24 cellular contexts compared by ENCODE assay signal in genomic region chr1:32768110-32768857, GRCh38. TPM values are rescaled to one million over a fixed set of nuclear protein-coding genes. Genes with fewer than 3 reads are reported as not detected.
DNase-seq lines count a peak whose midpoint lies in the region; ATAC-seq, FAIRE-seq and TF ChIP-seq lines count a peak whose summit lies in the region.
"Had no signal": no experiment of that assay in that cellular context is flagged by ENCODE, and none has a peak within 500 bp of the region (broad histone marks: within the 10 kb centered on the region; RNA-seq: fewer than 3 reads in every experiment).

No MANE protein-coding gene starts in this region.

- H2AFZ ChIP-seq in PC-9 (no peak overlapping the region), parathyroid adenoma (no peak overlapping the region)

- H3K27me3 Mint-ChIP-seq in CD8-positive, alpha-beta T cell (ENCODE audit: low read depth): no peaks in the 10 kb centered on the region
- H3K27me3 Mint-ChIP-seq: activated CD4-positive, alpha-beta T cell treated with anti-CD3 and anti-CD28 coated beads, Interleukin-2, amount 10 ng/mL, durations not matched to agents 24 days and 14 days; activated naive CD4-positive, alpha-beta T cell treated with anti-CD3 and anti-CD28 coated beads, Interleukin-2, amount 50 U/mL, for 24 hours had no signal

- no peak overlapping the region for H3K27ac Mint-ChIP-seq in CD8-positive, alpha-beta T cell
- H3K27ac Mint-ChIP-seq: activated CD4-positive, alpha-beta T cell treated with anti-CD3 and anti-CD28 coated beads, Interleukin-2, amount 10 ng/mL, durations not matched to agents 24 days and 14 days; activated naive CD4-positive, alpha-beta T cell treated with anti-CD3 and anti-CD28 coated beads, Interleukin-2, amount 50 U/mL, for 24 hours; activated T-helper 1 cell treated with anti-CD3 and anti-CD28 coated beads, Interleukin-12 subunit alpha, Interleukin-12 subunit beta, Interleukin-2, Interleukin-4 antibody, amounts not matched to agents 30 ng/mL and 10 ng/mL and 1 ng/mL, durations not matched to agents 14 hours and 24 hours and 36 hours; T-helper 1 cell treated with Interleukin-12 subunit alpha and Interleukin-12 subunit beta and Interleukin-4 antibody, amounts not matched to agents 30 μg/mL and 1 μg/mL, for 36 hours had no signal

- no peak overlapping the region for H3K9ac ChIP-seq in parathyroid adenoma

- H3K36me3 ChIP-seq in PC-9 (ENCODE audit: low read depth) (peaks cover 21% of the 10 kb centered on the region; the same call in 1 of the 2 replicates), parathyroid adenoma (ENCODE audit: control insufficient read depth, insufficient read depth, low read length) (no peaks in the 10 kb centered on the region)
- H3K36me3 ChIP-seq in CD8-positive, alpha-beta T cell (ENCODE audit: insufficient read depth, low read length): no peaks in the 10 kb centered on the region

- H3K9me2 ChIP-seq in PC-9 (ENCODE audit: insufficient read depth): no peaks in the 10 kb centered on the region

- CTCF ChIA-PET in PC-9 (lab: Charles Lee): interaction anchor here (0.7 to 1.6 kb wide), 2 partner anchors 56 to 287 kb away, joined by 3 to 9 read pairs; no protein-coding TSS in a partner anchor
- CTCF ChIA-PET in CD8-positive, alpha-beta T cell (lab: Charles Lee): interaction anchor here (0.7 to 1.9 kb wide), 2 partner anchors 56 to 104 kb away, joined by 3 to 10 read pairs; no protein-coding TSS in a partner anchor

- H3K36me3 Mint-ChIP-seq in CD8-positive, alpha-beta T cell: peaks cover 2% of the 10 kb centered on the region

- no peak overlapping the region for H3K4me3 Mint-ChIP-seq in CD8-positive, alpha-beta T cell
- H3K4me3 Mint-ChIP-seq: activated CD4-positive, alpha-beta T cell treated with anti-CD3 and anti-CD28 coated beads, Interleukin-2, amount 10 ng/mL, durations not matched to agents 24 days and 14 days; activated naive CD4-positive, alpha-beta T cell treated with anti-CD3 and anti-CD28 coated beads, Interleukin-2, amount 50 U/mL, for 24 hours; activated T-helper 1 cell treated with anti-CD3 and anti-CD28 coated beads, Interleukin-12 subunit alpha, Interleukin-12 subunit beta, Interleukin-2, Interleukin-4 antibody, amounts not matched to agents 30 ng/mL and 10 ng/mL and 1 ng/mL, durations not matched to agents 14 hours and 24 hours and 36 hours; T-helper 1 cell treated with Interleukin-12 subunit alpha and Interleukin-12 subunit beta and Interleukin-4 antibody, amounts not matched to agents 30 μg/mL and 1 μg/mL, for 36 hours had no signal

- peaks cover 70% of the 10 kb centered on the region for H3F3A ChIP-seq in PC-9 (ENCODE audit: insufficient read depth, low read depth)

- TF ChIP-seq CTCF in C4-2B (conservative IDR thresholded peaks at IDR 0.05) (no peak), PC-9 (conservative IDR thresholded peaks at IDR 0.05) (no peak), fibroblast of villous mesenchyme (IDR thresholded peaks at IDR 0.05; ENCODE audit: insufficient read depth, low read depth, low read length) (no peak), parathyroid adenoma (IDR thresholded peaks at IDR 0.05) (no peak)
- no peak for TF ChIP-seq CTCF in CD8-positive, alpha-beta T cell (IDR thresholded peaks at IDR 0.05)

- ATAC-seq in CD8-positive, alpha-beta T cell: no peak
- no peak for ATAC-seq in GM19455 (IDR thresholded peaks at IDR 0.05; ENCODE audit: unreplicated experiment)
- ATAC-seq: foreskin keratinocyte had no signal

- no peak for DNase-seq in PC-9
- peak; percentile 30 for DNase-seq in fibroblast of villous mesenchyme (ENCODE audit: low read depth)
- no peak for DNase-seq in NCI-H187 (lab: John Stamatoyannopoulos, UW)
- no peak for DNase-seq in CD8-positive, alpha-beta T cell
- no peak for DNase-seq in RCC 7860 (ENCODE audit: low spot score)
- DNase-seq: activated CD4-positive, alpha-beta T cell treated with anti-CD3 and anti-CD28 coated beads, Interleukin-2, amount 10 ng/mL, durations not matched to agents 24 days and 14 days; C1 segment of cervical spinal cord; cerebellar nuclear complex; EL; foreskin keratinocyte; islet precursor cell; NCI-H1417 treated with DMSO at 0.1 percent for 48 hours; NCI-H526 treated with DMSO at 0.1 percent for 48 hours; SHP77 treated with DMSO at 0.1 percent for 48 hours; stimulated activated CD4-positive, alpha-beta T cell treated with anti-CD3 and anti-CD28 coated beads, Interleukin-15, amount 100 ng/mL, for 24 hours had no signal

- H3K4me1 Mint-ChIP-seq in CD8-positive, alpha-beta T cell (ENCODE audit: low read depth): peaks cover 4% of the 10 kb centered on the region

- intact Hi-C loops in PC-9 (cut with micrococcal nuclease; ENCODE audit: unreplicated experiment): no loop called here
- intact Hi-C loops in CD8-positive, alpha-beta T cell (cut with DNase I, micrococcal nuclease): no loop called here

- H3K9me3 Mint-ChIP-seq in CD8-positive, alpha-beta T cell: no peaks in the 10 kb centered on the region
- H3K9me3 Mint-ChIP-seq: activated CD4-positive, alpha-beta T cell treated with anti-CD3 and anti-CD28 coated beads, Interleukin-2, amount 10 ng/mL, durations not matched to agents 24 days and 14 days; activated naive CD4-positive, alpha-beta T cell treated with anti-CD3 and anti-CD28 coated beads, Interleukin-2, amount 50 U/mL, for 24 hours; activated T-helper 1 cell treated with anti-CD3 and anti-CD28 coated beads, Interleukin-12 subunit alpha, Interleukin-12 subunit beta, Interleukin-2, Interleukin-4 antibody, amounts not matched to agents 30 ng/mL and 10 ng/mL and 1 ng/mL, durations not matched to agents 14 hours and 24 hours and 36 hours; T-helper 1 cell treated with Interleukin-12 subunit alpha and Interleukin-12 subunit beta and Interleukin-4 antibody, amounts not matched to agents 30 μg/mL and 1 μg/mL, for 36 hours had no signal

- BruUV-seq in PC-9 (replicated peaks; lab: Mats Ljungman, UMichigan): no TSS peak

- H3K79me2 ChIP-seq in PC-9 (ENCODE audit: low read depth): peaks cover 69% of the 10 kb centered on the region
- peaks cover 3% of the 10 kb centered on the region for H3K79me2 ChIP-seq in parathyroid adenoma

- H3K4me3 ChIP-seq in PC-9 (no peak overlapping the region), fibroblast of villous mesenchyme (ENCODE audit: low read depth, low read length) (no peak overlapping the region), parathyroid adenoma (ENCODE audit: low read depth, low read length) (no peak overlapping the region)
- H3K4me3 ChIP-seq in CD8-positive, alpha-beta T cell (ENCODE audit: low read depth, low read length): no peak overlapping the region
- H3K4me3 ChIP-seq: ascending aorta, MG63 had no signal

- POLR2A ChIA-PET in PC-9 (lab: Charles Lee; ENCODE audit: unreplicated experiment): no interaction called here
- POLR2A ChIA-PET in CD8-positive, alpha-beta T cell (lab: Charles Lee): no interaction called here

- H3K4me2 ChIP-seq in PC-9 (peak overlapping the region; percentile 44), parathyroid adenoma (ENCODE audit: low read length) (no peak overlapping the region)

- no peak for FAIRE-seq in RCC 7860 (lab: Jason Lieb, UNC)
- FAIRE-seq: H54 had no signal

- H3K4me1 ChIP-seq in PC-9 (replicated peaks; ENCODE audit: insufficient read depth) (peaks cover 80% of the 10 kb centered on the region), parathyroid adenoma (peaks cover 17% of the 10 kb centered on the region)
- no peaks in the 10 kb centered on the region for H3K4me1 ChIP-seq in CD8-positive, alpha-beta T cell (ENCODE audit: insufficient read depth, low read length)

- H4K20me1 ChIP-seq in PC-9 (ENCODE audit: insufficient read depth): peaks cover 25% of the 10 kb centered on the region

- H3K27me3 ChIP-seq in PC-9 (ENCODE audit: insufficient read depth, low read depth) (no peaks in the 10 kb centered on the region), parathyroid adenoma (ENCODE audit: control insufficient read depth, insufficient read depth, low read length) (no peaks in the 10 kb centered on the region)
- no peaks in the 10 kb centered on the region for H3K27me3 ChIP-seq in CD8-positive, alpha-beta T cell (ENCODE audit: insufficient read depth, low read length)
- H3K27me3 ChIP-seq: ascending aorta, foreskin keratinocyte, MG63 had no signal

- H3K9me3 ChIP-seq in PC-9 (ENCODE audit: insufficient read depth, low read depth) (no peaks in the 10 kb centered on the region), parathyroid adenoma (ENCODE audit: control insufficient read depth, low read length) (no peaks in the 10 kb centered on the region)
- H3K9me3 ChIP-seq in CD8-positive, alpha-beta T cell (ENCODE audit: low read length): no peaks in the 10 kb centered on the region
- H3K9me3 ChIP-seq: ascending aorta, MG63 had no signal

- H3K27ac ChIP-seq in C4-2B (peak overlapping the region; percentile 53), PC-9 (peak overlapping the region; percentile 52), parathyroid adenoma (peak overlapping the region; percentile 81)
- no peak overlapping the region for H3K27ac ChIP-seq in CD8-positive, alpha-beta T cell (ENCODE audit: low read depth, low read length)
- H3K27ac ChIP-seq: ascending aorta, foreskin keratinocyte had no signal

RNA-seq across cellular contexts. Expression of gene YARS1, which starts 48.9 kb away (rescaled TPM):
- 180 and 187 TPM in 2 replicates for total RNA-seq in PC-9 (2021)
- total RNA-seq in fibroblast of villous mesenchyme: 137 and 182 TPM in 2 replicates
- total RNA-seq in CD8-positive, alpha-beta T cell: 100 to 1,000 TPM; 105 to 114 TPM

RNA-seq across cellular contexts. Expression of gene S100PBP, which starts 49.2 kb away (rescaled TPM):
- total RNA-seq in PC-9 (2021) (42.4 and 47.0 TPM in 2 replicates), fibroblast of villous mesenchyme (32.9 and 46.6 TPM in 2 replicates)
- 10 to 100 TPM; 21.2 to 26.6 TPM for total RNA-seq in CD8-positive, alpha-beta T cell
